Comparison of ENCODE assay signal across 25 cellular contexts in genomic region chr1:46473991-46474390, GRCh38. TPM values are rescaled to one million over a fixed set of nuclear protein-coding genes. Genes with fewer than 3 reads are reported as not detected.
"Had no signal": no experiment of that assay in that cellular context is flagged by ENCODE, and none has a peak within 500 bp of the region (broad histone marks: within the 10 kb centered on the region; RNA-seq: fewer than 3 reads in every experiment).

No MANE protein-coding gene starts in this region.

- H3K27me3 ChIP-seq: MG63 had no signal

- H3K9me3 ChIP-seq: MG63, Peyer's patch, SJCRH30 had no signal

- H3K27ac Mint-ChIP-seq: T-cell had no signal

- H3K27ac ChIP-seq: PC-9, Peyer's patch, SJCRH30 had no signal

- H3K4me3 Mint-ChIP-seq: T-cell had no signal

- DNase-seq: KBM-7; MG63; NCI-H1092 treated with DMSO at 0.1 percent for 48 hours; NCI-H1436; NCI-H187; NCI-H2029; NCI-H2081 treated with DMSO at 0.1 percent for 48 hours; NCI-H2171; NCI-H524; NCI-H526 treated with DMSO at 0.1 percent for 48 hours; NCI-H748 treated with DMSO at 0.1 percent for 48 hours; NK-92 treated with Interleukin-12 subunit alpha and Interleukin-12 subunit beta, amount 100 ng/mL, for 24 hours; OCI-M1; PC-9; Peyer's patch; SHP77 treated with DMSO at 0.1 percent for 48 hours; SJCRH30; SW 1271; T-cell had no signal

- H3K36me3 Mint-ChIP-seq: T-cell had no signal

- H3K4me2 ChIP-seq: PC-9 had no signal

- H2AFZ ChIP-seq: PC-9 had no signal

- H3K4me3 ChIP-seq: MG63, PC-9, Peyer's patch, SJCRH30 had no signal

- H3K9me3 Mint-ChIP-seq: T-cell had no signal

- ATAC-seq: HepG2, Right ventricle myocardium inferior, T-cell had no signal

- H3K36me3 ChIP-seq: MG63, Peyer's patch, SJCRH30 had no signal

- H3K4me1 ChIP-seq: Peyer's patch, SJCRH30 had no signal

RNA-seq across cellular contexts. Expression of gene DMBX1, which starts 15.6 kb away (rescaled TPM):
- total RNA-seq: HepG2, HT1080, LHCN-M2, NCI-H460, Peyer's patch, Right ventricle myocardium inferior, RPMI7951, SJCRH30, T-cell had no signal
- polyA plus RNA-seq: HepG2 had no signal
